In genomic region chr11:79441159-79441875, GRCh38 we compare ENCODE assay signal across 8 cellular contexts. TPM values are rescaled to one million over a fixed set of nuclear protein-coding genes. Genes with fewer than 3 reads are reported as not detected.
A peak's percentile ranks its signal among the peaks of the same experiment; 100 is the strongest.
DNase-seq lines count a peak whose midpoint lies in the region; ATAC-seq and TF ChIP-seq lines count a peak whose summit lies in the region.

No MANE protein-coding gene starts in this region.

- H3K27ac ChIP-seq in gastrocnemius medialis, result no peak overlapping the region

- peak overlapping the region; percentile 21 for H3K4me3 ChIP-seq in fibroblast of villous mesenchyme (ENCODE audit: low read depth, low read length)
- peak overlapping the region; percentile 51 to 65 (median 58) for H3K4me3 ChIP-seq in gastrocnemius medialis

- in situ Hi-C loops in gastrocnemius medialis (cut with MboI; ENCODE audit: low sequenced_read_pairs in 4 of 4), result no loop called here

- peaks cover 19 to 30% of the 10 kb centered on the region in 2 donors for H3K4me1 ChIP-seq in gastrocnemius medialis

- peaks cover 56 to 69% (median 57%) of the 10 kb centered on the region in 3 donors for H3K27me3 ChIP-seq in gastrocnemius medialis

- H3K36me3 ChIP-seq in gastrocnemius medialis, result no peaks in the 10 kb centered on the region

- TF ChIP-seq CTCF in fibroblast of villous mesenchyme (IDR thresholded peaks at IDR 0.05; ENCODE audit: insufficient read depth, low read depth, low read length) (no peak), gastrocnemius medialis (IDR thresholded peaks at IDR 0.05 in 4 of 5, conservative IDR thresholded peaks at IDR 0.05 in 1 of 5) (no peak)

- no peak for TF ChIP-seq POLR2A in gastrocnemius medialis (IDR thresholded peaks at IDR 0.05)

- no peaks in the 10 kb centered on the region for H3K9me3 ChIP-seq in gastrocnemius medialis

- ATAC-seq in gastrocnemius medialis (no peak), HG02588 (IDR thresholded peaks at IDR 0.05; ENCODE audit: unreplicated experiment) (no peak), HG02571 (IDR thresholded peaks at IDR 0.05; ENCODE audit: unreplicated experiment) (no peak)

- DNase-seq in GM04504 (ENCODE audit: low read depth), result peak; percentile 49
- peak; percentile 53 for DNase-seq in OCI-M1 (lab: John Stamatoyannopoulos, UW)
- DNase-seq in fibroblast of villous mesenchyme (ENCODE audit: low read depth), result no peak
- DNase-seq in gastrocnemius medialis, result no peak
- no peak for DNase-seq in dermis blood vessel endothelial cell
- no peak for DNase-seq in AML-193 (lab: John Stamatoyannopoulos, UW)

- intact Hi-C loops in gastrocnemius medialis (cut with DNase I; ENCODE audit: low total_unique reads), result loop anchor here (5.0 kb wide), 1 partner anchor 39 kb away; no protein-coding TSS in a partner anchor

RNA-seq across cellular contexts. Expression of gene TENM4, which starts 0.5 kb away (rescaled TPM):
- total RNA-seq in fibroblast of villous mesenchyme, result 10.4 and 21.3 TPM in 2 replicates
- total RNA-seq in gastrocnemius medialis, result under 1 TPM; 0.02 to 0.82 (median 0.23) TPM
- total RNA-seq in dermis blood vessel endothelial cell, result 0.37 and 2.9 TPM in 2 replicates

Comparison
In these comparisons a context has a peak if more than half of its experiments do, and no peak if none do; other contexts are left out.
1. DNase-seq: peak in GM04504 (single experiment) and OCI-M1 (single experiment); none in fibroblast of villous mesenchyme (single experiment), gastrocnemius medialis (0 of 2), dermis blood vessel endothelial cell (single experiment) and AML-193 (0 of 2).